In the genomic region with DNA sequence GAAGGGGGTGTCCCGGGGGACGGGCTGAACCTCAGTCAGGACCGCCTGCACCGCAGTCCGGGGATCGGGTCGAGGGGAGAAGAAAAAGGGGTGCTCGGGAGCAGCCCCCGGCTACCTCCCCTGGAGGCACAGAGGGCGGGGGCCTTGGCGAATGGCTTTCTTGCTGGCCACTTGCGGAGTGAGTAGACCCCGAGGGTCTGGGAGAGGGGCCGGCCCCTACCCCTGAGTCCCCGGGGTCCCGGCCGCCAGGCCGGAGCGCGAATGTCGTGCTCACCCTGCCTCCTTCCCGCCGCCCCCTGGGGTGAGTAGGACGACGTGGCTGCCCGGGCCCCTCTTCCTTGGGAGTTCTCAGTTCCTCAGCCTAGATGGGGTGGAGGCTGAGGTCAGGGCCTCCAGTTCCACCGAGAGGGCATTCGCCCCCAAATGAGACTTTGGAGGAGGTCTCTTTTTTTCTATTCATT, we compare ENCODE assay signal across 1 cellular context.
TF ChIP-seq lines count a peak whose summit lies in the region.

No MANE protein-coding gene starts in this region.

TF ChIP-seq in HEK293, 187 proteins besides CTCF, POLR2A, EP300 and RAD21 (continued from another document and continues in another):
- no peak; the same call in 1 of the 2 replicates for TF ChIP-seq MZF1 (tag by site-specific recombination; IDR thresholded peaks at IDR 0.05; ENCODE audit: borderline replicate concordance)
- no peak for TF ChIP-seq ZNF670 (tag by site-specific recombination; IDR thresholded peaks at IDR 0.05; ENCODE audit: low read depth)
- no peak for TF ChIP-seq ZNF560 (tag by site-specific recombination; IDR thresholded peaks at IDR 0.05; ENCODE audit: borderline replicate concordance)
- TF ChIP-seq ATF2 (tag by site-specific recombination; IDR thresholded peaks at IDR 0.05; ENCODE audit: low read depth): no peak
- TF ChIP-seq ZNF548 (tag by site-specific recombination; IDR thresholded peaks at IDR 0.05): no peak
- peak; percentile 45; the same call in 1 of the 2 replicates for TF ChIP-seq BCL11B (tag by site-specific recombination; IDR thresholded peaks at IDR 0.05; ENCODE audit: low read depth)
- no peak for TF ChIP-seq ZNF341 (tag by site-specific recombination; IDR thresholded peaks at IDR 0.05; ENCODE audit: low read depth)
- TF ChIP-seq ZNF571 (tag by site-specific recombination; IDR thresholded peaks at IDR 0.05): no peak
- TF ChIP-seq PRDM10 (tag by site-specific recombination; IDR thresholded peaks at IDR 0.05): no peak
- TF ChIP-seq ZNF221 (tag by site-specific recombination; IDR thresholded peaks at IDR 0.05; ENCODE audit: borderline replicate concordance): no peak
- TF ChIP-seq ZNF792 (tag by site-specific recombination; IDR thresholded peaks at IDR 0.05): no peak
- no peak for TF ChIP-seq SETDB1 (IDR thresholded peaks at IDR 0.05; ENCODE audit: insufficient read length, low read length)
- TF ChIP-seq ZNF549 (tag by site-specific recombination; IDR thresholded peaks at IDR 0.05): no peak
- TF ChIP-seq ZBTB10 (tag by site-specific recombination; IDR thresholded peaks at IDR 0.05): peak; percentile 92
- peak; percentile 18; the same call in 1 of the 2 replicates for TF ChIP-seq FEZF1 (tag by site-specific recombination; IDR thresholded peaks at IDR 0.05)
- no peak for TF ChIP-seq KLF7 (tag by site-specific recombination; IDR thresholded peaks at IDR 0.05; ENCODE audit: borderline replicate concordance)
- no peak for TF ChIP-seq ZNF645 (tag by site-specific recombination; IDR thresholded peaks at IDR 0.05)
- 0 out of 2 replicates have a peak, but pooled peaks have one; percentile 36 for TF ChIP-seq ZSCAN23 (tag by site-specific recombination; IDR thresholded peaks at IDR 0.05)
- TF ChIP-seq ZNF202 (tag by site-specific recombination; IDR thresholded peaks at IDR 0.05; ENCODE audit: borderline replicate concordance): no peak
- TF ChIP-seq YY2 (tag by site-specific recombination; IDR thresholded peaks at IDR 0.05): no peak
- no peak for TF ChIP-seq ZNF404 (tag by site-specific recombination; IDR thresholded peaks at IDR 0.05)
- no peak for TF ChIP-seq HOXA7 (CRISPR knock-in tag; IDR thresholded peaks at IDR 0.05; ENCODE audit: borderline replicate concordance)
- TF ChIP-seq ZNF621 (tag by site-specific recombination; IDR thresholded peaks at IDR 0.05): no peak
- TF ChIP-seq ZNF777 (tag by site-specific recombination; IDR thresholded peaks at IDR 0.05; ENCODE audit: borderline replicate concordance): no peak
- TF ChIP-seq ZNF223 (tag by site-specific recombination; IDR thresholded peaks at IDR 0.05): no peak
- TF ChIP-seq ZNF76 (tag by site-specific recombination; IDR thresholded peaks at IDR 0.05; ENCODE audit: borderline replicate concordance, low read depth): peak; percentile 33; the same call in 1 of the 2 replicates
- no peak for TF ChIP-seq KLF8 (tag by site-specific recombination; IDR thresholded peaks at IDR 0.05)
- no peak for TF ChIP-seq HOXC10 (CRISPR knock-in tag; IDR thresholded peaks at IDR 0.05)
- TF ChIP-seq, protein P1, sequence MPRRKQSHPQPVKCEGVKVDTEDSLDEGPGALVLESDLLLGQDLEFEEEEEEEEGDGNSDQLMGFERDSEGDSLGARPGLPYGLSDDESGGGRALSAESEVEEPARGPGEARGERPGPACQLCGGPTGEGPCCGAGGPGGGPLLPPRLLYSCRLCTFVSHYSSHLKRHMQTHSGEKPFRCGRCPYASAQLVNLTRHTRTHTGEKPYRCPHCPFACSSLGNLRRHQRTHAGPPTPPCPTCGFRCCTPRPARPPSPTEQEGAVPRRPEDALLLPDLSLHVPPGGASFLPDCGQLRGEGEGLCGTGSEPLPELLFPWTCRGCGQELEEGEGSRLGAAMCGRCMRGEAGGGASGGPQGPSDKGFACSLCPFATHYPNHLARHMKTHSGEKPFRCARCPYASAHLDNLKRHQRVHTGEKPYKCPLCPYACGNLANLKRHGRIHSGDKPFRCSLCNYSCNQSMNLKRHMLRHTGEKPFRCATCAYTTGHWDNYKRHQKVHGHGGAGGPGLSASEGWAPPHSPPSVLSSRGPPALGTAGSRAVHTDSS (tag by site-specific recombination; IDR thresholded peaks at IDR 0.05): no peak
- no peak for TF ChIP-seq ELK4 (IDR thresholded peaks at IDR 0.05; ENCODE audit: borderline replicate concordance, low read depth, low read length)
- TF ChIP-seq, protein P2, sequence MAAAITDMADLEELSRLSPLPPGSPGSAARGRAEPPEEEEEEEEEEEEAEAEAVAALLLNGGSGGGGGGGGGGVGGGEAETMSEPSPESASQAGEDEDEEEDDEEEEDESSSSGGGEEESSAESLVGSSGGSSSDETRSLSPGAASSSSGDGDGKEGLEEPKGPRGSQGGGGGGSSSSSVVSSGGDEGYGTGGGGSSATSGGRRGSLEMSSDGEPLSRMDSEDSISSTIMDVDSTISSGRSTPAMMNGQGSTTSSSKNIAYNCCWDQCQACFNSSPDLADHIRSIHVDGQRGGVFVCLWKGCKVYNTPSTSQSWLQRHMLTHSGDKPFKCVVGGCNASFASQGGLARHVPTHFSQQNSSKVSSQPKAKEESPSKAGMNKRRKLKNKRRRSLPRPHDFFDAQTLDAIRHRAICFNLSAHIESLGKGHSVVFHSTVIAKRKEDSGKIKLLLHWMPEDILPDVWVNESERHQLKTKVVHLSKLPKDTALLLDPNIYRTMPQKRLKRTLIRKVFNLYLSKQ (tag by site-specific recombination; IDR thresholded peaks at IDR 0.05; ENCODE audit: borderline replicate concordance): no peak
- no peak for TF ChIP-seq ZFP69B (tag by site-specific recombination; IDR thresholded peaks at IDR 0.05)
- no peak for TF ChIP-seq ZSCAN5A (tag by site-specific recombination; IDR thresholded peaks at IDR 0.05)
- no peak; the same call in 1 of the 2 replicates for TF ChIP-seq ZNF677 (tag by site-specific recombination; IDR thresholded peaks at IDR 0.05)
- no peak for TF ChIP-seq ZNF354C (tag by site-specific recombination; IDR thresholded peaks at IDR 0.05; ENCODE audit: borderline replicate concordance, low read depth)
- TF ChIP-seq ZNF138 (tag by site-specific recombination; IDR thresholded peaks at IDR 0.05; ENCODE audit: borderline replicate concordance): no peak
- TF ChIP-seq, protein P3, sequence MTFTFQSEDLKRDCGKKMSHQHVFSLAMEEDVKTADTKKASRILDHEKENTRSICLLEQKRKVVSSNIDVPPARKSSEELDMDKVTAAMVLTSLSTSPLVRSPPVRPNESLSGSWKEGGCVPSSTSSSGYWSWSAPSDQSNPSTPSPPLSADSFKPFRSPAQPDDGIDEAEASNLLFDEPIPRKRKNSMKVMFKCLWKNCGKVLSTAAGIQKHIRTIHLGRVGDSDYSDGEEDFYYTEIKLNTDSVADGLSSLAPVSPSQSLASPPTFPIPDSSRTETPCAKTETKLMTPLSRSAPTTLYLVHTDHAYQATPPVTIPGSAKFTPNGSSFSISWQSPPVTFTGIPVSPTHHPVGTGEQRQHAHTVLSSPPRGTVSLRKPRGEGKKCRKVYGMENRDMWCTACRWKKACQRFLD (tag by site-specific recombination; IDR thresholded peaks at IDR 0.05): no peak
- no peak for TF ChIP-seq ZNF132 (tag by site-specific recombination; IDR thresholded peaks at IDR 0.05; ENCODE audit: borderline replicate concordance)
- no peak for TF ChIP-seq ZNF148 (tag by site-specific recombination; IDR thresholded peaks at IDR 0.05; ENCODE audit: borderline replicate concordance)
- no peak; the same call in 1 of the 2 replicates for TF ChIP-seq GLIS1 (tag by site-specific recombination; IDR thresholded peaks at IDR 0.05)
- no peak for TF ChIP-seq ZNF416 (tag by site-specific recombination; IDR thresholded peaks at IDR 0.05)
